1 cellular context compared by ENCODE assay signal in the genomic region with DNA sequence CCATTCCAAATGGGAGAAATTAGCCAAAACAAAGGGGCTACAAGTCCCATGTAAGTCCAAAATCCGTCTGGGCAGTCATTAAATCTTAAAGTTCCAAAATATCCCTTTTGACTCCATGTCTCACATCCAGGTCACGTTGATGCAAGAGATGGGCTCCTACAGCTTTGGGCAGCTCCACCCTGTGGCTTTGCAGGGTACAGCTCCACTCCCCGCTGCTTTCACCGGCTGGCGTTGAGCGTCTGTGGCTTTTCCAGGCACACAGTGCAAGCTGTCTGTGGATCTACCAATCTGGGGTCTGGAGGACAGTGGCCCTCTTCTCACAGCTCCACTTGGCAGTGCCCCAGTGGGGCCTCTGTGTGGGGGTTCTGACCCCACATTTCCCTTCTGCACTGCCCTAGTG.
TF ChIP-seq lines count a peak whose summit lies in the region.

No MANE protein-coding gene starts in this region.

TF ChIP-seq in WTC11, 78 proteins besides CTCF, POLR2A, EP300 and RAD21 (continued from another document):
- TF ChIP-seq PRDM15 (CRISPR knock-in tag; IDR thresholded peaks at IDR 0.05) (no peak), CREM (CRISPR knock-in tag; IDR thresholded peaks at IDR 0.05) (no peak), ZNF232 (CRISPR knock-in tag; IDR thresholded peaks at IDR 0.05) (no peak), PREB (CRISPR knock-in tag; IDR thresholded peaks at IDR 0.05; ENCODE audit: borderline replicate concordance) (no peak), CBFB (CRISPR knock-in tag; IDR thresholded peaks at IDR 0.05; ENCODE audit: low read depth) (no peak)
TF ChIP-seq in WTC11: peak in this region for 0.
